ENCODE assay signal across 8 cellular contexts in the genomic region with DNA sequence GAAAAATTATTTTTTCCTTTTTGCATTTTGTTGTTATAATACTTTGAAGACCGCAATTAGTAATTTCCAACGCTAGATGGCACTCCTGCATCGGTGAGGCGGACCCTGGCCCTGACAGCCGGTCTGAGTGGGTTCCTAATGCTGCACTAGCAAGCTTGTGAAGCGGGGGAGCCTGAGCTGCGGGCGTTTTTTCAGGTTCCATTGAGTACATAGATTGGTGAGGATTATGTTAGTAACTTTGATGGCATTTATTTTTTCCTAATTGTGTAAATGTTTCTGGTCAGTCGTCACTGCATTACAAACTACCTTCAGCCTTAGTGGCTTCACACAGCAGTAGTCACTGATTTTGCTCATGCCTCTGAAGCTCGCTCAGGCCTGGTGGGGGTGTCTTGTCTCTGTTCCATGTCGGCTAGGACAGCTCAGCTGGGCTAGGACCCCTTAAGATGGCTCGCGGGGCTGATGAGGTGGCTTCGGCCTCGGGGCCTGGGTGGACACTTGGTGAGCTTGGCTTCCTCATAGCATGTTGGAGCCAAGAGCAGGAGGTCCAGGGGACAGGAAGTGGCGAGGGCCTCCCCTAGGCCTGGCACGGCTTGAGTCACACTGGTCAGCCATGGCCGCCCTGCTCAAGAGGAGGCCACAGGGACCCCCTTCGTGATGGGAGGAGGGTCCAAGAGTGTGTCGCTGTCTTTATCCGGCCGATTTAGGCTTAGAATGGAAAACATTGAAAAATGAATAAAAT. TPM values are rescaled to one million over a fixed set of nuclear protein-coding genes. Genes with fewer than 3 reads are reported as not detected.
DNase-seq lines count a peak whose midpoint lies in the region; ATAC-seq, FAIRE-seq and TF ChIP-seq lines count a peak whose summit lies in the region.

No MANE protein-coding gene starts in this region.

- ATAC-seq in HG02798 (IDR thresholded peaks at IDR 0.05; ENCODE audit: poor library complexity, unreplicated experiment) (peak; percentile 79), left lung (peak; percentile 94)
- peak; percentile 38 to 63 for ATAC-seq in activated CD4-positive, CD25-positive, alpha-beta regulatory T cell treated with anti-CD3 and anti-CD28 coated beads, Interleukin-2, amount 50 U/mL, for 24 hours

- H3K27ac ChIP-seq in colonic mucosa: no peak overlapping the region
- H3K27ac ChIP-seq in left lung: no peak overlapping the region

- in situ Hi-C loops in ACHN (cut with HindIII; ENCODE audit: low pct_ligation_motif_present, low pct_unique_long_range_greater_than_20kb, low sequenced_read_pairs): no loop called here

- H3K4me1 ChIP-seq in colonic mucosa (no peaks in the 10 kb centered on the region), left lung (peaks cover 0 to 12% of the 10 kb centered on the region in 2 donors)

- no peak overlapping the region for H3K9ac ChIP-seq in colonic mucosa (ENCODE audit: low read depth in 2 of 2, low read length in 2 of 2)

- H3K36me3 ChIP-seq in colonic mucosa (peaks cover 15% of the 10 kb centered on the region), left lung (peaks cover 0 to 95% of the 10 kb centered on the region in 2 donors)

- H3K9me3 ChIP-seq in colonic mucosa: no peaks in the 10 kb centered on the region
- H3K9me3 ChIP-seq in left lung: no peaks in the 10 kb centered on the region

- H3K27me3 ChIP-seq in colonic mucosa (no peaks in the 10 kb centered on the region), left lung (no peaks in the 10 kb centered on the region)

- H3K4me3 ChIP-seq in colonic mucosa (no peak overlapping the region), left lung (no peak overlapping the region)

- no peak for TF ChIP-seq POLR2A in GM12892 (IDR thresholded peaks at IDR 0.05; ENCODE audit: low read depth, low read length)

- intact Hi-C loops in colonic mucosa (cut with DNase I): no loop called here
- intact Hi-C loops in left lung (cut with DNase I): no loop called here

- peak; percentile 86 for FAIRE-seq in GM12892 (lab: Jason Lieb, UNC)

- peak; percentile 40 for DNase-seq in ACHN
- DNase-seq in GM12892 (ENCODE audit: insufficient read length): peak; percentile 38
- peak; percentile 24 to 50 for DNase-seq in NCI-H187 (lab: John Stamatoyannopoulos, UW)
- DNase-seq in colonic mucosa: peak; percentile 50
- DNase-seq in left lung: peak; percentile 39 to 83
- peak; percentile 19 to 27 for DNase-seq in stimulated activated CD4-positive, alpha-beta T cell treated with anti-CD3 and anti-CD28 coated beads, Interleukin-4, amount 100 ng/mL, for 48 hours (ENCODE audit: low read depth in 2 of 2)

- TF ChIP-seq CTCF in colonic mucosa (IDR thresholded peaks at IDR 0.05) (peak; percentile 65), left lung (IDR thresholded peaks at IDR 0.05) (peak; percentile 49 to 72)

RNA-seq across cellular contexts. Expression of a gene that starts 25.0 kb away (rescaled TPM):
- polyA plus RNA-seq in GM12892 (2012; ENCODE audit: missing spikeins): 38.0 TPM
- total RNA-seq in colonic mucosa (10 to 100 TPM; 64.7 to 79.1 TPM), left lung (10 to 100 TPM; 37.6 to 44.2 TPM)
